8 cellular contexts compared by ENCODE assay signal in genomic region chr1:43930168-43930948, GRCh38. TPM values are rescaled to one million over a fixed set of nuclear protein-coding genes. Genes with fewer than 3 reads are reported as not detected.
A peak's percentile ranks its signal among the peaks of the same experiment; 100 is the strongest.
DNase-seq lines count a peak whose midpoint lies in the region; ATAC-seq and TF ChIP-seq lines count a peak whose summit lies in the region.

No MANE protein-coding gene starts in this region.

- no peak for ATAC-seq in HG03432 (IDR thresholded peaks at IDR 0.05; ENCODE audit: unreplicated experiment)

- H3K27me3 Mint-ChIP-seq in activated CD4-positive, alpha-beta T cell treated with anti-CD3 and anti-CD28 coated beads, Interleukin-2, amount 10 ng/mL, durations not matched to agents 7 days and 5 days: peaks cover 16% of the 10 kb centered on the region
- H3K27me3 Mint-ChIP-seq in chondrocyte (ENCODE audit: low read depth): no peaks in the 10 kb centered on the region
- peaks cover 28% of the 10 kb centered on the region for H3K27me3 Mint-ChIP-seq in progenitor cell of endocrine pancreas

- peak; percentile 31 for DNase-seq in activated CD4-positive, alpha-beta T cell treated with anti-CD3 and anti-CD28 coated beads, Interleukin-2, amount 10 ng/mL, durations not matched to agents 7 days and 5 days
- no peak for DNase-seq in activated CD4-positive, alpha-beta T cell treated with anti-CD3 and anti-CD28 coated beads for 1 hour
- DNase-seq in Jurkat, Clone E6-1 (ENCODE audit: low read depth, low spot score): peak; percentile 40
- DNase-seq in chondrocyte (ENCODE audit: low spot score) (no peak), progenitor cell of endocrine pancreas (ENCODE audit: low spot score, unreplicated experiment) (no peak), T-helper 9 cell (no peak)
- DNase-seq in activated CD4-positive, alpha-beta T cell treated with anti-CD3 and anti-CD28 coated beads, Interleukin-2, amount 50 U/mL, for 48 hours: no peak

- H3K4me3 ChIP-seq in Jurkat, Clone E6-1 (ENCODE audit: low read length): no peak overlapping the region

- no peak overlapping the region for H3K4me3 Mint-ChIP-seq in activated CD4-positive, alpha-beta T cell treated with anti-CD3 and anti-CD28 coated beads, Interleukin-2, amount 10 ng/mL, durations not matched to agents 7 days and 5 days
- no peak overlapping the region for H3K4me3 Mint-ChIP-seq in chondrocyte (ENCODE audit: unreplicated experiment)
- no peak overlapping the region for H3K4me3 Mint-ChIP-seq in progenitor cell of endocrine pancreas (ENCODE audit: low read depth)

- H3K27ac Mint-ChIP-seq in activated CD4-positive, alpha-beta T cell treated with anti-CD3 and anti-CD28 coated beads, Interleukin-2, amount 10 ng/mL, durations not matched to agents 7 days and 5 days: no peak overlapping the region
- H3K27ac Mint-ChIP-seq in chondrocyte (ENCODE audit: unreplicated experiment) (no peak overlapping the region), progenitor cell of endocrine pancreas (no peak overlapping the region)

- peak; percentile 65 for TF ChIP-seq CTCF in chondrocyte (IDR thresholded peaks at IDR 0.05)
- peak; percentile 66 for TF ChIP-seq CTCF in progenitor cell of endocrine pancreas (IDR thresholded peaks at IDR 0.05; ENCODE audit: unreplicated experiment)

- H3K9me3 Mint-ChIP-seq in activated CD4-positive, alpha-beta T cell treated with anti-CD3 and anti-CD28 coated beads, Interleukin-2, amount 10 ng/mL, durations not matched to agents 7 days and 5 days: no peaks in the 10 kb centered on the region
- H3K9me3 Mint-ChIP-seq in chondrocyte (ENCODE audit: low read depth): peaks cover 3% of the 10 kb centered on the region
- no peaks in the 10 kb centered on the region for H3K9me3 Mint-ChIP-seq in progenitor cell of endocrine pancreas (ENCODE audit: low read depth)

- CTCF ChIA-PET in activated CD4-positive, alpha-beta T cell treated with anti-CD3 and anti-CD28 coated beads, Interleukin-2, amount 10 ng/mL, durations not matched to agents 7 days and 5 days (lab: Charles Lee): interaction anchor here (0.8 to 1.4 kb wide), 5 partner anchors 10 to 167 kb away, joined by 3 to 5 read pairs (median 3); no protein-coding TSS in a partner anchor

- H3K36me3 Mint-ChIP-seq in activated CD4-positive, alpha-beta T cell treated with anti-CD3 and anti-CD28 coated beads, Interleukin-2, amount 10 ng/mL, durations not matched to agents 7 days and 5 days (ENCODE audit: low read depth): no peaks in the 10 kb centered on the region
- H3K36me3 Mint-ChIP-seq in chondrocyte (ENCODE audit: low read depth) (peaks cover 11% of the 10 kb centered on the region), progenitor cell of endocrine pancreas (ENCODE audit: insufficient read depth) (no peaks in the 10 kb centered on the region)

- peaks cover 14% of the 10 kb centered on the region for H3K4me1 Mint-ChIP-seq in activated CD4-positive, alpha-beta T cell treated with anti-CD3 and anti-CD28 coated beads, Interleukin-2, amount 10 ng/mL, durations not matched to agents 7 days and 5 days
- H3K4me1 Mint-ChIP-seq in chondrocyte (ENCODE audit: low read depth) (peaks cover 18% of the 10 kb centered on the region), progenitor cell of endocrine pancreas (ENCODE audit: low read depth) (peaks cover 6% of the 10 kb centered on the region)

- POLR2A ChIA-PET in activated CD4-positive, alpha-beta T cell treated with anti-CD3 and anti-CD28 coated beads, Interleukin-2, amount 10 ng/mL, durations not matched to agents 7 days and 5 days (lab: Charles Lee): no interaction called here

RNA-seq across cellular contexts. Expression of gene ARTN, which starts 3.2 kb away (rescaled TPM):
- under 1 TPM; 0.10 to 0.52 TPM for total RNA-seq in activated CD4-positive, alpha-beta T cell treated with anti-CD3 and anti-CD28 coated beads, Interleukin-2, amount 10 ng/mL, durations not matched to agents 7 days and 5 days
- 0.45 TPM for polyA plus RNA-seq in Jurkat, Clone E6-1 (2012; ENCODE audit: insufficient read depth, insufficient read length)
- total RNA-seq in chondrocyte (0.50 to 1.6 TPM (median 0.69 TPM) in 3 replicates), progenitor cell of endocrine pancreas (1.1 and 2.0 TPM in 2 replicates)

RNA-seq across cellular contexts. Expression of gene IPO13, which starts 16.4 kb away (rescaled TPM):
- 10 to 100 TPM; 22.0 to 27.2 TPM for total RNA-seq in activated CD4-positive, alpha-beta T cell treated with anti-CD3 and anti-CD28 coated beads, Interleukin-2, amount 10 ng/mL, durations not matched to agents 7 days and 5 days
- 25.8 TPM for polyA plus RNA-seq in Jurkat, Clone E6-1 (2012; ENCODE audit: insufficient read depth, insufficient read length)
- total RNA-seq in chondrocyte: 33.4 to 39.2 TPM (median 38.8 TPM) in 3 replicates
- 34.6 and 35.8 TPM in 2 replicates for total RNA-seq in progenitor cell of endocrine pancreas

RNA-seq across cellular contexts. Expression of gene DPH2, which starts 39.5 kb away (rescaled TPM):
- total RNA-seq in activated CD4-positive, alpha-beta T cell treated with anti-CD3 and anti-CD28 coated beads, Interleukin-2, amount 10 ng/mL, durations not matched to agents 7 days and 5 days: 10 to 100 TPM; 28.0 to 30.0 TPM
- polyA plus RNA-seq in Jurkat, Clone E6-1 (2012; ENCODE audit: insufficient read depth, insufficient read length): 55.8 TPM
- total RNA-seq in chondrocyte (22.2 to 27.3 TPM (median 22.4 TPM) in 3 replicates), progenitor cell of endocrine pancreas (24.9 and 25.4 TPM in 2 replicates)

RNA-seq across cellular contexts. Expression of gene ATP6V0B, which starts 44.4 kb away (rescaled TPM):
- total RNA-seq in activated CD4-positive, alpha-beta T cell treated with anti-CD3 and anti-CD28 coated beads, Interleukin-2, amount 10 ng/mL, durations not matched to agents 7 days and 5 days: 100 to 1,000 TPM in 1 of 2 experiments, 10 to 100 TPM in 1; 90.1 to 112 TPM
- 168 TPM for polyA plus RNA-seq in Jurkat, Clone E6-1 (2012; ENCODE audit: insufficient read depth, insufficient read length)
- total RNA-seq in chondrocyte (112 to 123 TPM (median 122 TPM) in 3 replicates), progenitor cell of endocrine pancreas (104 and 108 TPM in 2 replicates)

RNA-seq across cellular contexts. Expression of gene B4GALT2, which starts 48.7 kb away (rescaled TPM):
- 1 to 10 TPM; 8.0 to 9.3 TPM for total RNA-seq in activated CD4-positive, alpha-beta T cell treated with anti-CD3 and anti-CD28 coated beads, Interleukin-2, amount 10 ng/mL, durations not matched to agents 7 days and 5 days
- 25.9 TPM for polyA plus RNA-seq in Jurkat, Clone E6-1 (2012; ENCODE audit: insufficient read depth, insufficient read length)
- total RNA-seq in chondrocyte (94.8 to 109 TPM (median 99.4 TPM) in 3 replicates), progenitor cell of endocrine pancreas (61.7 and 63.1 TPM in 2 replicates)

Comparison
In these comparisons a context has a peak if more than half of its experiments do, and no peak if none do; other contexts are left out.
1. DNase-seq: peak in activated CD4-positive, alpha-beta T cell treated with anti-CD3 and anti-CD28 coated beads, Interleukin-2, amount 10 ng/mL, durations not matched to agents 7 days and 5 days (single experiment) and Jurkat, Clone E6-1 (single experiment); none in activated CD4-positive, alpha-beta T cell treated with anti-CD3 and anti-CD28 coated beads for 1 hour (single experiment), chondrocyte (single experiment), progenitor cell of endocrine pancreas (single experiment), T-helper 9 cell (single experiment) and activated CD4-positive, alpha-beta T cell treated with anti-CD3 and anti-CD28 coated beads, Interleukin-2, amount 50 U/mL, for 48 hours (0 of 2).